ENCODE assay signal across 25 cellular contexts in genomic region chr1:3999941-4000735, GRCh38.
"Had no signal": no experiment of that assay in that cellular context is flagged by ENCODE, and none has a peak within 500 bp of the region (broad histone marks: within the 10 kb centered on the region; RNA-seq: fewer than 3 reads in every experiment).

No MANE protein-coding gene starts in this region.

- H3K27me3 ChIP-seq: colonic mucosa had no signal

- H3K36me3 Mint-ChIP-seq: activated CD4-positive, alpha-beta memory T cell treated with anti-CD3 and anti-CD28 coated beads for 36 hours; activated naive CD4-positive, alpha-beta T cell treated with anti-CD3 and anti-CD28 coated beads, Interleukin-2, amount 50 U/mL, for 72 hours; naive thymus-derived CD4-positive, alpha-beta T cell; stimulated activated memory B cell treated with anti-CD40 and anti-IgM and Interleukin-4, amounts not matched to agents 10 μg/mL and 1 μg/mL and 100 μg/mL, for 72 hours had no signal

- H3K4me1 ChIP-seq: breast epithelium, colonic mucosa, esophagus squamous epithelium, suprapubic skin, tibial artery had no signal

- H3K9me3 Mint-ChIP-seq: activated CD4-positive, alpha-beta memory T cell treated with anti-CD3 and anti-CD28 coated beads for 36 hours; activated CD4-positive, alpha-beta T cell treated with anti-CD3 and anti-CD28 coated beads, Interleukin-2, amount 10 ng/mL, durations not matched to agents 24 days and 14 days; activated naive CD4-positive, alpha-beta T cell treated with anti-CD3 and anti-CD28 coated beads, Interleukin-2, amount 50 U/mL, for 72 hours; activated T-cell treated with anti-CD3 and anti-CD28 coated beads, Interleukin-2, amount 50 U/mL, for 24 hours; central memory CD8-positive, alpha-beta T cell had no signal

- H3K27me3 Mint-ChIP-seq: activated CD4-positive, alpha-beta T cell treated with anti-CD3 and anti-CD28 coated beads, Interleukin-2, amount 10 ng/mL, durations not matched to agents 24 days and 14 days had no signal

- DNase-seq: activated CD4-positive, alpha-beta memory T cell treated with anti-CD3 and anti-CD28 coated beads for 36 hours; activated CD4-positive, alpha-beta T cell treated with anti-CD3 and anti-CD28 coated beads, Interleukin-2, amount 10 ng/mL, durations not matched to agents 24 days and 14 days; activated CD8-positive, alpha-beta memory T cell treated with anti-CD3 and anti-CD28 coated beads, Interleukin-2, amount 50 U/mL, for 48 hours; activated T-cell treated with anti-CD3 and anti-CD28 coated beads, Interleukin-2, amount 50 U/mL, for 24 hours; colonic mucosa; effector CD8-positive, alpha-beta T cell; esophagus squamous epithelium; foreskin melanocyte; midbrain; naive thymus-derived CD4-positive, alpha-beta T cell; occipital lobe; small intestine; stimulated activated CD4-positive, alpha-beta T cell treated with anti-CD3 and anti-CD28 coated beads, Interleukin-1b, Interleukin-23, amount 100 ng/mL, for 48 hours; stimulated activated CD4-positive, alpha-beta T cell treated with anti-CD3 and anti-CD28 coated beads, Interleukin-4, amount 100 ng/mL, for 4 hours; stimulated activated CD8-positive, alpha-beta memory T cell treated with anti-CD3 and anti-CD28 coated beads, Interleukin-4, amount 100 ng/mL, for 48 hours; T-helper 17 cell; T1000 had no signal

- H3K36me3 ChIP-seq: breast epithelium, colonic mucosa, esophagus squamous epithelium, suprapubic skin, tibial artery had no signal

- H3K27ac ChIP-seq: breast epithelium, colonic mucosa, epithelial cell of prostate, esophagus squamous epithelium, suprapubic skin, tibial artery had no signal

- H3K4me1 Mint-ChIP-seq: activated CD4-positive, alpha-beta T cell treated with anti-CD3 and anti-CD28 coated beads, Interleukin-2, amount 10 ng/mL, durations not matched to agents 24 days and 14 days; central memory CD8-positive, alpha-beta T cell; naive thymus-derived CD4-positive, alpha-beta T cell had no signal

- H3K4me3 ChIP-seq: breast epithelium, colonic mucosa, esophagus squamous epithelium, suprapubic skin, tibial artery had no signal

- H3K9me3 ChIP-seq: breast epithelium, colonic mucosa, esophagus squamous epithelium, suprapubic skin, tibial artery had no signal

- H3K27ac Mint-ChIP-seq: activated CD4-positive, alpha-beta memory T cell treated with anti-CD3 and anti-CD28 coated beads for 36 hours; activated CD4-positive, alpha-beta T cell treated with anti-CD3 and anti-CD28 coated beads, Interleukin-2, amount 10 ng/mL, durations not matched to agents 24 days and 14 days; activated naive CD4-positive, alpha-beta T cell treated with anti-CD3 and anti-CD28 coated beads, Interleukin-2, amount 50 U/mL, for 72 hours; activated T-cell treated with anti-CD3 and anti-CD28 coated beads, Interleukin-2, amount 50 U/mL, for 24 hours; memory B cell; naive thymus-derived CD4-positive, alpha-beta T cell; T-helper 17 cell had no signal

- H3K4me3 Mint-ChIP-seq: activated CD4-positive, alpha-beta memory T cell treated with anti-CD3 and anti-CD28 coated beads for 36 hours; activated CD4-positive, alpha-beta T cell treated with anti-CD3 and anti-CD28 coated beads, Interleukin-2, amount 10 ng/mL, durations not matched to agents 24 days and 14 days; activated T-cell treated with anti-CD3 and anti-CD28 coated beads, Interleukin-2, amount 50 U/mL, for 24 hours; central memory CD8-positive, alpha-beta T cell; memory B cell; naive thymus-derived CD4-positive, alpha-beta T cell; stimulated activated memory B cell treated with anti-CD40 and anti-IgM and Interleukin-4, amounts not matched to agents 10 μg/mL and 1 μg/mL and 100 μg/mL, for 72 hours; T-helper 17 cell had no signal
